26 cellular contexts compared by ENCODE assay signal in the genomic region with DNA sequence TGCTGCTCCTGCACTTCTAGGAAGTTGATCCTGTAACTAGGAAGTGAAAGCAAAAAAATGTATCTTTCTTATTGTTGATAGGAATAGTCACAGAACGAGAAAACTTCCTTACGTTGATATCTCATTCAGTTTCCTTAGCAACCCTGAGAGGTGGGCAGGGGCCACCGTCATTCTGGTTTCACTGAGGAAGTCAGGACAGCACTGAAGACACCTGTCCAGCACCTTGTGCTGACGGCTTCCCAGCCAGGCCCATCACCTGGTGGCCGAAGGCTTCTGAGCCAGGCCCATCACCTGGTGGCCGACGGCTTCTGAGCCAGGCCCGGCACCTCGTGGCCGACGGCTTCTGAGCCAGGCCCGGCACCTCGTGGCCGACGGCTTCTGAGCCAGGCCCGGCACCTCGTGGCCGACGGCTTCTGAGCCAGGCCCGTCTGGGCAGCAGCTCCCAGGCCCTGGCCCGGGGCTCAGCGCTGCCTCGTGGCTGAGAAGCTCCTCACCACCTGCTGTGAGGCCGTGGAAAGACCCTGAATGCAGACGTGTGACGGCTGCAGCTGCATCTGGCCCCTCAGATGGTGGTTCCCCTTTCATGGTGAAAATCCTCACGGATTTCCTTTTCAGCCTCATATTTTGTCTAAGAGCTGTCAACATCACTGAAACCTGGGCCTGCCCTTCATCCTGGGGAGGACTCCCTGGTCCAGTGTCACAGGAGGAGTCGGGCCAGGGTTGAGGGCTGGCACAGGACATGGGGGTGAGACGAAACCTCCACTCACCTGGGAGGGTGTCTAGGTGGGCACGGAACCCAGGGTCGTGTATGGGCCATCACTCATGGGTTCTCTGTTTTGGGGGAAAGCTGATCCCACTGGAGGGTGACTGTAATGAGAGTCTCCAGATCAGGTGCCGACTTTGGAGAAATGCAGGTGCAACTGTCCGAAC. TPM values are rescaled to one million over a fixed set of nuclear protein-coding genes. Genes with fewer than 3 reads are reported as not detected.
DNase-seq lines count a peak whose midpoint lies in the region; ATAC-seq, FAIRE-seq and TF ChIP-seq lines count a peak whose summit lies in the region.
"Had no signal": no experiment of that assay in that cellular context is flagged by ENCODE, and none has a peak within 500 bp of the region (broad histone marks: within the 10 kb centered on the region; RNA-seq: fewer than 3 reads in every experiment).

No MANE protein-coding gene starts in this region.

- peaks cover 49 to 92% of the 10 kb centered on the region in 2 donors for H3K4me1 Mint-ChIP-seq in stimulated activated naive B cell treated with anti-CD40 and anti-IgM and Interleukin-4, amounts not matched to agents 10 μg/mL and 1 μg/mL and 100 μg/mL, for 72 hours

- H3K4me3 ChIP-seq in OCI-LY1 (ENCODE audit: low read depth, low read length, poor library complexity, severe bottlenecking) (peak overlapping the region; percentile 36), kidney (ENCODE audit: low read length in 2 of 2) (no peak overlapping the region)
- H3K4me3 ChIP-seq: colonic mucosa, MG63, PC-9, SJSA1 had no signal

- H3K36me3 ChIP-seq in OCI-LY1 (ENCODE audit: insufficient read depth, low read length) (peaks cover 25% of the 10 kb centered on the region; the same call in 1 of the 2 replicates), kidney (ENCODE audit: control insufficient read depth in 1 of 2, insufficient read depth in 2 of 2, low read length in 2 of 2) (peaks cover 3 to 10% of the 10 kb centered on the region in 2 donors)
- H3K36me3 ChIP-seq: colonic mucosa had no signal

- H3K9me3 Mint-ChIP-seq in stimulated activated naive B cell treated with anti-CD40 and anti-IgM and Interleukin-4, amounts not matched to agents 10 μg/mL and 1 μg/mL and 100 μg/mL, for 72 hours = no peaks in the 10 kb centered on the region

- no peak for TF ChIP-seq CTCF in OCI-LY1 (IDR thresholded peaks at IDR 0.05; ENCODE audit: low read length)
- TF ChIP-seq CTCF in kidney (IDR thresholded peaks at IDR 0.05; ENCODE audit: borderline replicate concordance, extremely low read depth, insufficient read depth) = no peak

- no peak overlapping the region for H2AFZ ChIP-seq in OCI-LY1 (ENCODE audit: low read length)
- H2AFZ ChIP-seq: PC-9 had no signal

- H3F3A ChIP-seq in OCI-LY1 (ENCODE audit: insufficient read depth, low read length) = no peaks in the 10 kb centered on the region

- no peaks in the 10 kb centered on the region for H4K20me1 ChIP-seq in OCI-LY1 (ENCODE audit: insufficient read depth, low read length)

- H3K4me1 ChIP-seq in OCI-LY1 (ENCODE audit: insufficient read depth, low read length, severe bottlenecking) = peaks cover 44% of the 10 kb centered on the region
- peaks cover 0 to 2% of the 10 kb centered on the region in 2 donors for H3K4me1 ChIP-seq in kidney (ENCODE audit: control insufficient read depth in 1 of 2, insufficient read depth in 1 of 2, low read depth in 1 of 2, low read length in 2 of 2)

- H3K4me2 ChIP-seq in OCI-LY1 (ENCODE audit: low read length) = peak overlapping the region; percentile 58

- peak overlapping the region; percentile 57; the same call in 1 of the 2 replicates for H3K9ac ChIP-seq in OCI-LY1 (ENCODE audit: low read length)
- no peak overlapping the region for H3K9ac ChIP-seq in kidney (ENCODE audit: low read length in 2 of 2)

- H3K9me2 ChIP-seq in OCI-LY1 (ENCODE audit: low read depth, low read length) = no peaks in the 10 kb centered on the region

- no peaks in the 10 kb centered on the region for H3K79me2 ChIP-seq in OCI-LY1 (ENCODE audit: insufficient read depth, low read length)

- ATAC-seq in left ventricle myocardium superior = no peak
- no peak for ATAC-seq in Right ventricle myocardium inferior
- peak; percentile 48 to 57 for ATAC-seq in stimulated activated naive B cell treated with anti-CD40 and anti-IgM and Interleukin-4, amounts not matched to agents 10 μg/mL and 1 μg/mL and 100 μg/mL, for 72 hours (replicated peaks)
- ATAC-seq: left lobe of liver had no signal

- peaks cover 6 to 16% of the 10 kb centered on the region in 2 donors for H3K27me3 Mint-ChIP-seq in stimulated activated naive B cell treated with anti-CD40 and anti-IgM and Interleukin-4, amounts not matched to agents 10 μg/mL and 1 μg/mL and 100 μg/mL, for 72 hours

- intact Hi-C loops in left ventricle myocardium superior (cut with micrococcal nuclease) (no loop called here), Right ventricle myocardium inferior (cut with DNase I) (no loop called here), kidney (cut with DNase I) (no loop called here)

- peak; percentile 18 for DNase-seq in left ventricle myocardium superior
- DNase-seq in Right ventricle myocardium inferior (ENCODE audit: missing footprints) = no peak
- peak; percentile 46 for DNase-seq in kidney
- peak; percentile 68 for DNase-seq in stimulated activated naive B cell treated with anti-CD40 and anti-IgM and Interleukin-4, amounts not matched to agents 10 μg/mL and 1 μg/mL and 100 μg/mL, for 72 hours
- no peak for DNase-seq in stimulated activated CD4-positive, alpha-beta T cell treated with anti-CD3 and anti-CD28 coated beads, Interleukin-1b, Interleukin-23, amount 100 ng/mL, for 48 hours
- DNase-seq in AG08396 (ENCODE audit: low spot score) = no peak
- no peak for DNase-seq in midbrain (lab: John Stamatoyannopoulos, UW)
- DNase-seq: activated CD4-positive, alpha-beta T cell treated with anti-CD3 and anti-CD28 coated beads, Interleukin-2, amount 50 U/mL, for 4 hours; activated gamma-delta T cell; colonic mucosa; DMS153; head of caudate nucleus; MG63; NCI-H1694 treated with DMSO at 0.1 percent for 48 hours; NCI-H2227 treated with DMSO at 0.1 percent for 48 hours; NCI-H82; PC-9; stimulated activated CD4-positive, alpha-beta T cell treated with anti-CD3 and anti-CD28 coated beads, Interleukin-12 subunit alpha, Interleukin-12 subunit beta, amount 100 ng/mL, for 4 hours; stimulated activated CD8-positive, alpha-beta memory T cell treated with anti-CD3 and anti-CD28 coated beads, Interleukin-4, amount 100 ng/mL, for 48 hours; T-helper 2 cell had no signal

- peaks cover 32 to 53% of the 10 kb centered on the region in 2 donors for H3K36me3 Mint-ChIP-seq in stimulated activated naive B cell treated with anti-CD40 and anti-IgM and Interleukin-4, amounts not matched to agents 10 μg/mL and 1 μg/mL and 100 μg/mL, for 72 hours

- H3K27ac ChIP-seq in OCI-LY1 (ENCODE audit: low read depth, low read length, poor library complexity, severe bottlenecking) (peak overlapping the region; percentile 93), kidney (ENCODE audit: low read depth in 2 of 2, low read length in 2 of 2) (no peak overlapping the region)
- H3K27ac ChIP-seq: colonic mucosa, SJSA1 had no signal

- H3K9me3 ChIP-seq in OCI-LY1 (ENCODE audit: low read length) (no peaks in the 10 kb centered on the region), kidney (ENCODE audit: control insufficient read depth in 1 of 2, low read length in 2 of 2) (no peaks in the 10 kb centered on the region)
- H3K9me3 ChIP-seq: colonic mucosa, MG63, SJSA1 had no signal

- no peaks in the 10 kb centered on the region for H3K27me3 ChIP-seq in OCI-LY1 (ENCODE audit: insufficient read depth, low read length)
- H3K27me3 ChIP-seq: colonic mucosa, MG63, SJSA1 had no signal

- no peak for FAIRE-seq in kidney (lab: Jason Lieb, UNC)

- peak overlapping the region; percentile 13 to 32 for H3K4me3 Mint-ChIP-seq in stimulated activated naive B cell treated with anti-CD40 and anti-IgM and Interleukin-4, amounts not matched to agents 10 μg/mL and 1 μg/mL and 100 μg/mL, for 72 hours

- H3K27ac Mint-ChIP-seq in stimulated activated naive B cell treated with anti-CD40 and anti-IgM and Interleukin-4, amounts not matched to agents 10 μg/mL and 1 μg/mL and 100 μg/mL, for 72 hours = peak overlapping the region; percentile 93

RNA-seq across cellular contexts. Expression of a gene that starts 33.0 kb away (rescaled TPM):
- total RNA-seq in left ventricle myocardium superior (0.15 TPM), Right ventricle myocardium inferior (not detected), kidney (0.25 TPM)
- 0.30 TPM for polyA plus RNA-seq in kidney (ENCODE audit: insufficient read depth, low read depth, low replicate concordance)
- total RNA-seq: A673, colonic mucosa, renal cortical epithelial cell, SJSA1, temporal lobe had no signal

Comparison
In these comparisons a context has a peak if more than half of its experiments do, and no peak if none do; other contexts are left out.
1. DNase-seq: peak in left ventricle myocardium superior (single experiment), kidney (single experiment) and stimulated activated naive B cell treated with anti-CD40 and anti-IgM and Interleukin-4, amounts not matched to agents 10 μg/mL and 1 μg/mL and 100 μg/mL, for 72 hours (single experiment); none in Right ventricle myocardium inferior (single experiment), stimulated activated CD4-positive, alpha-beta T cell treated with anti-CD3 and anti-CD28 coated beads, Interleukin-1b, Interleukin-23, amount 100 ng/mL, for 48 hours (single experiment), AG08396 (single experiment) and midbrain (single experiment).
2. ATAC-seq: peak in stimulated activated naive B cell treated with anti-CD40 and anti-IgM and Interleukin-4, amounts not matched to agents 10 μg/mL and 1 μg/mL and 100 μg/mL, for 72 hours (2 of 2); none in left ventricle myocardium superior (single experiment) and Right ventricle myocardium inferior (single experiment).